11 cellular contexts compared by ENCODE assay signal in the genomic region with DNA sequence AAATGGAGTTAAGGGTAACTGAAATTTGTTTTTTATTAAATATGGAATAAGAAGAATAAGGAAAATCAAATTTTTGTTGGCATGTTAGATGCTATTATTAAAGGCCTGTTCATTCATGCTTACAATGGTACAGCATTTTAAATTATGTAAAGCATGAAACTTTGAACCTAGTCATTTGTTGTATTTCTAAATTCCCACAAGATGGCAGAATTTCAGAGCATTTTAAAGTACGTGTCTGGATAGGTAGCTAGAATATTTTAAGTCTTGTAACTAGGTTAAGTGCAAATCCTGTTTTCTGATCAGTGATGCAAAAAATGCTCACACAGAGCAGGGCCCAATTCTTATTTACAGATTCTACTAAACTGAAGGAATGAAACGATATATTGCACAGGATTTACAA.
DNase-seq lines count a peak whose midpoint lies in the region; ATAC-seq, FAIRE-seq and TF ChIP-seq lines count a peak whose summit lies in the region.
"Had no signal": no experiment of that assay in that cellular context is flagged by ENCODE, and none has a peak within 500 bp of the region (broad histone marks: within the 10 kb centered on the region; RNA-seq: fewer than 3 reads in every experiment).

No MANE protein-coding gene starts in this region.

- no peak for DNase-seq in DND-41
- peak; percentile 1 for DNase-seq in HTR-8/SVneo (ENCODE audit: insufficient read length, low spot score)
- peak; percentile 58 for DNase-seq in OCI-M1 (lab: John Stamatoyannopoulos, UW)
- no peak for DNase-seq in kidney
- DNase-seq: effector CD4-positive, alpha-beta T cell; NCI-H187 had no signal

- ATAC-seq in DND-41 (ENCODE audit: insufficient read depth, low read depth) (no peak), GM19324 (IDR thresholded peaks at IDR 0.05; ENCODE audit: low FRiP score, unreplicated experiment) (no peak), GM18519 (IDR thresholded peaks at IDR 0.05; ENCODE audit: low FRiP score, unreplicated experiment) (no peak), GM19467 (IDR thresholded peaks at IDR 0.05; ENCODE audit: unreplicated experiment) (no peak), GM19328 (IDR thresholded peaks at IDR 0.05; ENCODE audit: unreplicated experiment) (no peak)
- ATAC-seq: activated T-helper 17 cell treated with anti-CD3 and anti-CD28 coated beads, Interleukin-2, amount 50 U/mL, for 72 hours had no signal

- H3K4me3 ChIP-seq in DND-41 (ENCODE audit: low read depth in 1 of 2, low read length in 2 of 2): no peak overlapping the region
- no peak overlapping the region for H3K4me3 ChIP-seq in kidney (ENCODE audit: low read length in 2 of 2)

- no peaks in the 10 kb centered on the region for H4K20me1 ChIP-seq in DND-41 (ENCODE audit: insufficient read depth, low read length)

- no peaks in the 10 kb centered on the region for H3K36me3 ChIP-seq in DND-41 (ENCODE audit: insufficient read depth, low read length)
- no peaks in the 10 kb centered on the region for H3K36me3 ChIP-seq in kidney (ENCODE audit: control insufficient read depth in 1 of 2, insufficient read depth in 2 of 2, low read length in 2 of 2)

- H3K27ac ChIP-seq in DND-41 (ENCODE audit: low read length) (no peak overlapping the region), kidney (ENCODE audit: low read depth in 2 of 2, low read length in 2 of 2) (no peak overlapping the region)

- no peaks in the 10 kb centered on the region for H3K27me3 ChIP-seq in DND-41 (ENCODE audit: insufficient read depth, low read length, poor library complexity)

- H3K9ac ChIP-seq in DND-41 (ENCODE audit: low read depth, low read length): no peak overlapping the region
- H3K9ac ChIP-seq in kidney (ENCODE audit: low read length in 2 of 2): no peak overlapping the region

- H3K9me3 ChIP-seq in DND-41 (ENCODE audit: insufficient read depth, low read length, severe bottlenecking) (no peaks in the 10 kb centered on the region), kidney (ENCODE audit: control insufficient read depth in 1 of 2, low read length in 2 of 2) (no peaks in the 10 kb centered on the region)

- H3K79me2 ChIP-seq in DND-41 (ENCODE audit: insufficient read depth, low read length): no peaks in the 10 kb centered on the region

- H3K4me2 ChIP-seq in DND-41 (ENCODE audit: insufficient read depth, low read length): no peak overlapping the region

- no peaks in the 10 kb centered on the region for H3K4me1 ChIP-seq in DND-41 (ENCODE audit: insufficient read depth, low read length)
- H3K4me1 ChIP-seq in kidney (ENCODE audit: control insufficient read depth in 1 of 2, insufficient read depth in 1 of 2, low read depth in 1 of 2, low read length in 2 of 2): no peaks in the 10 kb centered on the region

- intact Hi-C loops in kidney (cut with DNase I): no loop called here

- no peak for FAIRE-seq in HTR-8/SVneo (lab: Jason Lieb, UNC)
- FAIRE-seq in kidney (lab: Jason Lieb, UNC): no peak

- H2AFZ ChIP-seq in DND-41 (ENCODE audit: low read depth, low read length): no peak overlapping the region

- TF ChIP-seq CTCF in DND-41 (IDR thresholded peaks at IDR 0.05; ENCODE audit: borderline replicate concordance, extremely low read depth, low read length, poor library complexity, severe bottlenecking) (peak; percentile 21), kidney (IDR thresholded peaks at IDR 0.05; ENCODE audit: borderline replicate concordance, extremely low read depth, insufficient read depth) (peak; percentile 32)

Comparison
In these comparisons a context has a peak if more than half of its experiments do, and no peak if none do; other contexts are left out.
1. DNase-seq: peak in HTR-8/SVneo (single experiment) and OCI-M1 (single experiment); none in DND-41 (single experiment) and kidney (single experiment).